ENCODE assay signal across 19 cellular contexts in genomic region chr5:139952464-139953070, GRCh38.
A peak's percentile ranks its signal among the peaks of the same experiment; 100 is the strongest.
DNase-seq lines count a peak whose midpoint lies in the region; ATAC-seq and TF ChIP-seq lines count a peak whose summit lies in the region.
"Had no signal": no experiment of that assay in that cellular context is flagged by ENCODE, and none has a peak within 500 bp of the region (broad histone marks: within the 10 kb centered on the region; RNA-seq: fewer than 3 reads in every experiment).

No MANE protein-coding gene starts in this region.

- no peak for ATAC-seq in upper lobe of right lung
- ATAC-seq: CD8-positive, alpha-beta T cell had no signal

- no peaks in the 10 kb centered on the region for H3K36me3 ChIP-seq in upper lobe of right lung

- intact Hi-C loops in upper lobe of right lung (cut with DNase I), result no loop called here

- H3K4me3 ChIP-seq in upper lobe of right lung, result no peak overlapping the region
- H3K4me3 ChIP-seq: PC-9 had no signal

- DNase-seq in NCI-H2107 (lab: John Stamatoyannopoulos, UW) (peak; percentile 0), NCI-H2107 treated with DMSO at 0.1 percent for 48 hours (lab: John Stamatoyannopoulos, UW; ENCODE audit: unreplicated experiment) (no peak), NCI-H2227 treated with DMSO at 0.1 percent for 48 hours (lab: John Stamatoyannopoulos, UW) (peak; percentile 14), mucosa of gallbladder (ENCODE audit: low spot score) (peak; percentile 3), upper lobe of right lung (peak; percentile 28), amniotic stem cell (lab: John Stamatoyannopoulos, UW) (no peak), HCEC 1CT (no peak)
- DNase-seq: 8988T, AML-193, C1 segment of cervical spinal cord, Calu3, GOT3, Karpas-422, MV-4-11, NCI-H524 treated with DMSO at 0.1 percent for 48 hours, PC-9, RPMI8226, SHP77 had no signal

- H3K4me1 ChIP-seq in upper lobe of right lung, result no peaks in the 10 kb centered on the region

- H3K27ac ChIP-seq in upper lobe of right lung, result no peak overlapping the region

- TF ChIP-seq CTCF in upper lobe of right lung (IDR thresholded peaks at IDR 0.05), result no peak

- H3K27me3 ChIP-seq in upper lobe of right lung, result no peaks in the 10 kb centered on the region

- H3K9me3 ChIP-seq in upper lobe of right lung, result no peaks in the 10 kb centered on the region

Comparison
In these comparisons a context has a peak if more than half of its experiments do, and no peak if none do; other contexts are left out.
1. DNase-seq: peak in NCI-H2107 (single experiment), NCI-H2227 treated with DMSO at 0.1 percent for 48 hours (single experiment), mucosa of gallbladder (single experiment) and upper lobe of right lung (single experiment); none in NCI-H2107 treated with DMSO at 0.1 percent for 48 hours (single experiment), amniotic stem cell (single experiment) and HCEC 1CT (single experiment).